19 cellular contexts compared by ENCODE assay signal in the genomic region with DNA sequence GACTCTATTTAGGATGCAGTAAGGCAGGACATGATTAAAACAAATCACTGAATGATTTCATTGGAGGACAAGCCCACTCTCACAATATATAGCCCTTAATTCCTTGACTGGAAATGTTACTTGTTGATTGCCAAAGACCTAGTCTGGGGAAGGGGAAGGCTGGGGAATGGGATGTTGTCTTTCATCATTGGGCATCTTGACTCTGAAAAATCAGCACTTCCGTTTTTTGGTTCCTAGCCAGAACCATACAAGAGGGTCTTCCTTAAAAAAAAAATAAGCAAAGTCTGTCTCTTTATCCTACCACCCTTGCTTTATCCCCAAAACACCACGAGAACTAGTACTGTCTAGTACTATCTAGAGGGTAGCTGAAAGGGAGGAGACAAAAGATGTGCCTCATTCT. TPM values are rescaled to one million over a fixed set of nuclear protein-coding genes. Genes with fewer than 3 reads are reported as not detected.
A peak's percentile ranks its signal among the peaks of the same experiment; 100 is the strongest.
DNase-seq lines count a peak whose midpoint lies in the region; ATAC-seq and TF ChIP-seq lines count a peak whose summit lies in the region.
"Had no signal": no experiment of that assay in that cellular context is flagged by ENCODE, and none has a peak within 500 bp of the region (broad histone marks: within the 10 kb centered on the region; RNA-seq: fewer than 3 reads in every experiment).

No MANE protein-coding gene starts in this region.

- H3K9me2 ChIP-seq in Karpas-422 (replicated peaks; ENCODE audit: insufficient read depth, low read length) = no peaks in the 10 kb centered on the region

- H3K4me2 ChIP-seq in Karpas-422 (ENCODE audit: low read depth, low read length, poor library complexity, severe bottlenecking) = no peak overlapping the region

- CTCF ChIA-PET in activated CD4-positive, alpha-beta T cell treated with anti-CD3 and anti-CD28 coated beads, Interleukin-2, amount 10 ng/mL, durations not matched to agents 7 days and 5 days (lab: Charles Lee) = no interaction called here

- H2AFZ ChIP-seq in Karpas-422 (ENCODE audit: low read length) = no peak overlapping the region

- no peaks in the 10 kb centered on the region for H3K27me3 Mint-ChIP-seq in CD4-positive, CD25-positive, alpha-beta regulatory T cell
- no peaks in the 10 kb centered on the region for H3K27me3 Mint-ChIP-seq in activated CD4-positive, alpha-beta T cell treated with anti-CD3 and anti-CD28 coated beads, Interleukin-2, amount 10 ng/mL, durations not matched to agents 7 days and 5 days
- H3K27me3 Mint-ChIP-seq in progenitor cell of endocrine pancreas = no peaks in the 10 kb centered on the region

- DNase-seq in CD4-positive, CD25-positive, alpha-beta regulatory T cell = no peak
- DNase-seq in Karpas-422 = no peak
- no peak for DNase-seq in prostate gland (ENCODE audit: low spot score)
- DNase-seq in activated CD4-positive, alpha-beta T cell treated with anti-CD3 and anti-CD28 coated beads, Interleukin-2, amount 10 ng/mL, durations not matched to agents 7 days and 5 days = no peak
- no peak for DNase-seq in posterior vena cava (ENCODE audit: low spot score)
- DNase-seq in progenitor cell of endocrine pancreas (ENCODE audit: low spot score, unreplicated experiment) = no peak
- DNase-seq: activated CD8-positive, alpha-beta T cell treated with anti-CD3 and anti-CD28 coated beads, Interleukin-2, amount 10 ng/mL, durations not matched to agents 7 days and 5 days; GDM1; islet precursor cell; NCI-H2107; spleen; stimulated activated CD4-positive, alpha-beta T cell treated with anti-CD3 and anti-CD28 coated beads, Interleukin-4, amount 100 ng/mL, for 4 hours had no signal

- TF ChIP-seq CTCF in gastroesophageal sphincter (IDR thresholded peaks at IDR 0.05) (no peak), prostate gland (IDR thresholded peaks at IDR 0.05) (no peak), progenitor cell of endocrine pancreas (IDR thresholded peaks at IDR 0.05; ENCODE audit: unreplicated experiment) (no peak)

- peaks cover 7% of the 10 kb centered on the region for H3K36me3 ChIP-seq in CD4-positive, CD25-positive, alpha-beta regulatory T cell (ENCODE audit: control insufficient read depth, insufficient read depth, low read length)
- H3K36me3 ChIP-seq in Karpas-422 (ENCODE audit: insufficient read depth, low read length) (no peaks in the 10 kb centered on the region), gastroesophageal sphincter (no peaks in the 10 kb centered on the region), prostate gland (no peaks in the 10 kb centered on the region)
- H3K36me3 ChIP-seq: spleen, vagina had no signal

- H4K20me1 ChIP-seq in Karpas-422 (ENCODE audit: insufficient read depth, low read depth, low read length) = no peaks in the 10 kb centered on the region

- no peaks in the 10 kb centered on the region for H3K4me1 ChIP-seq in CD4-positive, CD25-positive, alpha-beta regulatory T cell (ENCODE audit: control insufficient read depth, insufficient read depth, low read length, poor library complexity, severe bottlenecking)
- peaks cover 43% of the 10 kb centered on the region for H3K4me1 ChIP-seq in Karpas-422 (ENCODE audit: low read length)
- peaks cover 3 to 48% (median 13%) of the 10 kb centered on the region in 3 donors for H3K4me1 ChIP-seq in gastroesophageal sphincter
- no peaks in the 10 kb centered on the region for H3K4me1 ChIP-seq in prostate gland (replicated peaks)

- peaks cover 0 to 5% (median 0%) of the 10 kb centered on the region in 7 donors for H3K9me3 Mint-ChIP-seq in CD4-positive, CD25-positive, alpha-beta regulatory T cell
- peaks cover 3% of the 10 kb centered on the region for H3K9me3 Mint-ChIP-seq in activated CD4-positive, alpha-beta T cell treated with anti-CD3 and anti-CD28 coated beads, Interleukin-2, amount 10 ng/mL, durations not matched to agents 7 days and 5 days
- peaks cover 4% of the 10 kb centered on the region for H3K9me3 Mint-ChIP-seq in progenitor cell of endocrine pancreas (ENCODE audit: low read depth)

- POLR2A ChIA-PET in activated CD4-positive, alpha-beta T cell treated with anti-CD3 and anti-CD28 coated beads, Interleukin-2, amount 10 ng/mL, durations not matched to agents 7 days and 5 days (lab: Charles Lee) = no interaction called here

- peaks cover 24 to 48% (median 33%) of the 10 kb centered on the region in 4 donors for H3K4me1 Mint-ChIP-seq in CD4-positive, CD25-positive, alpha-beta regulatory T cell
- H3K4me1 Mint-ChIP-seq in activated CD4-positive, alpha-beta T cell treated with anti-CD3 and anti-CD28 coated beads, Interleukin-2, amount 10 ng/mL, durations not matched to agents 7 days and 5 days = no peaks in the 10 kb centered on the region
- peaks cover 12% of the 10 kb centered on the region for H3K4me1 Mint-ChIP-seq in progenitor cell of endocrine pancreas (ENCODE audit: low read depth)

- no peak overlapping the region for H3K4me3 ChIP-seq in CD4-positive, CD25-positive, alpha-beta regulatory T cell (ENCODE audit: low read depth, low read length)
- H3K4me3 ChIP-seq in Karpas-422 (ENCODE audit: low read length) (no peak overlapping the region), gastroesophageal sphincter (peak overlapping the region; percentile 26 to 37), prostate gland (no peak overlapping the region)
- H3K4me3 ChIP-seq: spleen had no signal

- H3K27ac ChIP-seq in CD4-positive, CD25-positive, alpha-beta regulatory T cell (ENCODE audit: insufficient read depth, low read length, poor library complexity, severe bottlenecking) = no peak overlapping the region
- H3K27ac ChIP-seq in Karpas-422 (ENCODE audit: low read length) = peak overlapping the region; percentile 27
- H3K27ac ChIP-seq in gastroesophageal sphincter = peak overlapping the region; percentile 76 to 95 (median 81)
- peak overlapping the region; percentile 41 to 72 for H3K27ac ChIP-seq in prostate gland
- H3K27ac ChIP-seq: C4-2B had no signal

- H3K9me3 ChIP-seq in CD4-positive, CD25-positive, alpha-beta regulatory T cell (ENCODE audit: control insufficient read depth in 2 of 2, low read length in 2 of 2) = no peaks in the 10 kb centered on the region
- H3K9me3 ChIP-seq in Karpas-422 (ENCODE audit: low read length) (no peaks in the 10 kb centered on the region), gastroesophageal sphincter (no peaks in the 10 kb centered on the region), prostate gland (no peaks in the 10 kb centered on the region)
- H3K9me3 ChIP-seq: spleen, vagina had no signal

- peaks cover 39% of the 10 kb centered on the region for H3K79me2 ChIP-seq in Karpas-422 (ENCODE audit: low read length)

- intact Hi-C loops in prostate gland (cut with DNase I) = no loop called here
- intact Hi-C loops in posterior vena cava (cut with DNase I) = no loop called here

- TF ChIP-seq POLR2A in gastroesophageal sphincter (IDR thresholded peaks at IDR 0.05) (no peak), prostate gland (IDR thresholded peaks at IDR 0.05) (no peak)

- no peak for ATAC-seq in CD4-positive, CD25-positive, alpha-beta regulatory T cell (ENCODE audit: low read depth in 2 of 2)
- ATAC-seq in gastroesophageal sphincter (no peak), GM18858 (IDR thresholded peaks at IDR 0.05; ENCODE audit: unreplicated experiment) (no peak)
- ATAC-seq: activated CD8-positive, alpha-beta T cell treated with anti-CD3 and anti-CD28 coated beads, Interleukin-2, amount 10 ng/mL, durations not matched to agents 7 days and 5 days; activated naive CD4-positive, alpha-beta T cell treated with anti-CD3 and anti-CD28 coated beads, Interleukin-2, amount 50 U/mL, for 72 hours had no signal

- no peaks in the 10 kb centered on the region for H3K27me3 ChIP-seq in CD4-positive, CD25-positive, alpha-beta regulatory T cell (ENCODE audit: control insufficient read depth, insufficient read depth, low read length)
- H3K27me3 ChIP-seq in Karpas-422 (ENCODE audit: low read length) = no peaks in the 10 kb centered on the region
- no peaks in the 10 kb centered on the region for H3K27me3 ChIP-seq in gastroesophageal sphincter
- H3K27me3 ChIP-seq in prostate gland (replicated peaks; ENCODE audit: insufficient read depth) = no peaks in the 10 kb centered on the region
- H3K27me3 ChIP-seq: spleen, vagina had no signal

- no peak for TF ChIP-seq EP300 in gastroesophageal sphincter (IDR thresholded peaks at IDR 0.05)

- H3K36me3 Mint-ChIP-seq in CD4-positive, CD25-positive, alpha-beta regulatory T cell = peaks cover 8% of the 10 kb centered on the region
- peaks cover 24% of the 10 kb centered on the region for H3K36me3 Mint-ChIP-seq in activated CD4-positive, alpha-beta T cell treated with anti-CD3 and anti-CD28 coated beads, Interleukin-2, amount 10 ng/mL, durations not matched to agents 7 days and 5 days (ENCODE audit: low read depth)
- H3K36me3 Mint-ChIP-seq in progenitor cell of endocrine pancreas (ENCODE audit: insufficient read depth) = peaks cover 5% of the 10 kb centered on the region

- H3K4me3 Mint-ChIP-seq in CD4-positive, CD25-positive, alpha-beta regulatory T cell = no peak overlapping the region
- H3K4me3 Mint-ChIP-seq in activated CD4-positive, alpha-beta T cell treated with anti-CD3 and anti-CD28 coated beads, Interleukin-2, amount 10 ng/mL, durations not matched to agents 7 days and 5 days = no peak overlapping the region
- no peak overlapping the region for H3K4me3 Mint-ChIP-seq in progenitor cell of endocrine pancreas (ENCODE audit: low read depth)
- H3K4me3 Mint-ChIP-seq: activated CD8-positive, alpha-beta T cell treated with anti-CD3 and anti-CD28 coated beads, Interleukin-2, amount 10 ng/mL, durations not matched to agents 7 days and 5 days; activated T-helper 1 cell treated with anti-CD3 and anti-CD28 coated beads, Interleukin-12 subunit alpha, Interleukin-12 subunit beta, Interleukin-2, Interleukin-4 antibody, amounts not matched to agents 30 ng/mL and 10 ng/mL and 1 ng/mL, durations not matched to agents 14 hours and 24 hours and 36 hours; T-helper 2 cell treated with Interferon-gamma antibody and Interleukin-4, amounts not matched to agents 5 μg/mL and 100 μg/mL, for 36 hours had no signal

- H3K27ac Mint-ChIP-seq in CD4-positive, CD25-positive, alpha-beta regulatory T cell = peak overlapping the region in 2 of 3 donors; percentile 5 to 78
- H3K27ac Mint-ChIP-seq in activated CD4-positive, alpha-beta T cell treated with anti-CD3 and anti-CD28 coated beads, Interleukin-2, amount 10 ng/mL, durations not matched to agents 7 days and 5 days = no peak overlapping the region
- no peak overlapping the region for H3K27ac Mint-ChIP-seq in progenitor cell of endocrine pancreas
- H3K27ac Mint-ChIP-seq: activated CD8-positive, alpha-beta T cell treated with anti-CD3 and anti-CD28 coated beads, Interleukin-2, amount 10 ng/mL, durations not matched to agents 7 days and 5 days; activated naive CD4-positive, alpha-beta T cell treated with anti-CD3 and anti-CD28 coated beads, Interleukin-2, amount 50 U/mL, for 72 hours; activated T-helper 1 cell treated with anti-CD3 and anti-CD28 coated beads, Interleukin-12 subunit alpha, Interleukin-12 subunit beta, Interleukin-2, Interleukin-4 antibody, amounts not matched to agents 30 ng/mL and 10 ng/mL and 1 ng/mL, durations not matched to agents 14 hours and 24 hours and 36 hours; T-helper 2 cell treated with Interferon-gamma antibody and Interleukin-4, amounts not matched to agents 5 μg/mL and 100 μg/mL, for 36 hours had no signal

- WGBS in gastroesophageal sphincter (ENCODE audit: low coverage in 1 of 2), 2 donors = 0 to 64% methylated on average over 1 to 2 of the region's 2 CpGs
- WGBS in prostate gland = 70% methylated on average over 2 of the region's 2 CpGs

- H3K9ac ChIP-seq in Karpas-422 (ENCODE audit: low read length) = no peak overlapping the region

RNA-seq across cellular contexts. Expression of a gene that starts 56.0 kb away (rescaled TPM):
- total RNA-seq in CD4-positive, CD25-positive, alpha-beta regulatory T cell = 10.7 TPM
- polyA plus RNA-seq in CD4-positive, CD25-positive, alpha-beta regulatory T cell = 10 to 100 TPM; 10.9 to 14.9 (median 14.5) TPM
- 10.6 and 11.1 TPM in 2 replicates for total RNA-seq in Karpas-422 (2014; rRNA removed; shearing (Covaris generic); ENCODE audit: low replicate concordance)
- 1 to 10 TPM in 3 of 4 donors, under 1 TPM in 1; 0.94 to 5.3 (median 3.5) TPM for total RNA-seq in gastroesophageal sphincter
- 10 to 100 TPM in 1 of 2 donors, 1 to 10 TPM in 1; 4.6 to 14.0 TPM for total RNA-seq in prostate gland
- 10 to 100 TPM; 22.8 to 23.5 TPM for total RNA-seq in activated CD4-positive, alpha-beta T cell treated with anti-CD3 and anti-CD28 coated beads, Interleukin-2, amount 10 ng/mL, durations not matched to agents 7 days and 5 days
- total RNA-seq in posterior vena cava = 1 to 10 TPM; 5.0 to 6.8 TPM
- 10.2 and 13.9 TPM in 2 replicates for total RNA-seq in progenitor cell of endocrine pancreas

Comparison
In these comparisons a context has a peak if more than half of its experiments do, and no peak if none do; other contexts are left out.
1. H3K4me3 ChIP-seq: peak in gastroesophageal sphincter (2 of 2); none in CD4-positive, CD25-positive, alpha-beta regulatory T cell (single experiment), Karpas-422 (single experiment) and prostate gland (0 of 2).
2. H3K27ac Mint-ChIP-seq: peak in CD4-positive, CD25-positive, alpha-beta regulatory T cell (2 of 3); none in activated CD4-positive, alpha-beta T cell treated with anti-CD3 and anti-CD28 coated beads, Interleukin-2, amount 10 ng/mL, durations not matched to agents 7 days and 5 days (single experiment) and progenitor cell of endocrine pancreas (single experiment).